In genomic region chr22:44500623-44501022, GRCh38 we compare ENCODE assay signal across 16 cellular contexts.
"Had no signal": no experiment of that assay in that cellular context is flagged by ENCODE, and none has a peak within 500 bp of the region (broad histone marks: within the 10 kb centered on the region; RNA-seq: fewer than 3 reads in every experiment).

No MANE protein-coding gene starts in this region.

- H3K4me3 ChIP-seq: lung, sigmoid colon, upper lobe of left lung had no signal

- H3K27me3 ChIP-seq: sigmoid colon, upper lobe of left lung had no signal

- ATAC-seq: naive thymus-derived CD4-positive, alpha-beta T cell had no signal

- H3K9me3 ChIP-seq: sigmoid colon, upper lobe of left lung had no signal

- H3K27ac ChIP-seq: sigmoid colon, upper lobe of left lung had no signal

- DNase-seq: activated B cell treated with CpG ODN at 0.5 μM for 24 hours; activated CD4-positive, alpha-beta T cell treated with anti-CD3 and anti-CD28 coated beads, Interleukin-2, amount 10 ng/mL, durations not matched to agents 7 days and 5 days; activated effector memory CD4-positive, alpha-beta T cell treated with anti-CD3 and anti-CD28 coated beads, Interleukin-2, amount 50 U/mL, for 16 hours; activated naive CD8-positive, alpha-beta T cell treated with anti-CD3 and anti-CD28 coated beads, Interleukin-2, amount 10 ng/mL, durations not matched to agents 7 days and 5 days; activated T-cell treated with anti-CD3 and anti-CD28 coated beads for 4 hours; aorta; endodermal cell; hypothalamus; midbrain; naive thymus-derived CD4-positive, alpha-beta T cell; sigmoid colon; stimulated activated CD4-positive, alpha-beta T cell treated with anti-CD3 and anti-CD28 coated beads, Interleukin-2, amount 100 ng/mL, for 24 hours; stimulated activated naive CD4-positive, alpha-beta T cell treated with Interleukin-2 at 50 U/mL for 16 hours; T-helper 2 cell; upper lobe of left lung had no signal
